34 cellular contexts compared by ENCODE assay signal in the genomic region with DNA sequence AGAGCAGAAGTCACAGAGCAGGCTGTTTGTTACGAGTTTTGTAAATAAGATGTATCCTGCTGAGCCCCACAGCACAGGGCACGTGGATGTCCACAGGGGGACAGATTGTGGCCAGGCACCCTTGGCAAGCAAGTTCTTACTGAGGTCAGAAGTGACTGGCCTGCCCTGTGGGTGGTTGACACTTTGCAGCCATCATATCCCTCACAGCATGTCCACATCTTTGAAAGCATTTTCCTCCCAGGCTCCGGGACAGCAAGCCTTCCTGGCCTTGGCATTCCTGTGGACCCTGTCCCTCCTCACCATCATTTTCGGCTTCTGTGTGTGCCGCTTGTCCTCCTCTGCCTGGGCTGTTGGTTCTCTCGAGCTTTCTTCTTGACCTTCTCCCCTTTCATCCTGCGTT.
"Had no signal": no experiment of that assay in that cellular context is flagged by ENCODE, and none has a peak within 500 bp of the region (broad histone marks: within the 10 kb centered on the region; RNA-seq: fewer than 3 reads in every experiment).

No MANE protein-coding gene starts in this region.

- H3K4me3 ChIP-seq: adrenal gland, body of pancreas, breast epithelium, MG63, Peyer's patch, SJSA1 had no signal

- H3K36me3 ChIP-seq: adrenal gland, breast epithelium, MG63, Peyer's patch, SJSA1 had no signal

- H3K27ac ChIP-seq: adrenal gland, body of pancreas, breast epithelium, Peyer's patch, SJSA1 had no signal

- H3K9me3 ChIP-seq: adrenal gland, body of pancreas, breast epithelium, Peyer's patch, SJSA1, SK-N-SH had no signal

- H3K27me3 ChIP-seq: adrenal gland, body of pancreas, breast epithelium, MG63, Peyer's patch, SJSA1 had no signal

- H3K27me3 Mint-ChIP-seq: activated CD4-positive, alpha-beta T cell treated with anti-CD3 and anti-CD28 coated beads for 36 hours; activated CD4-positive, alpha-beta T cell treated with anti-CD3 and anti-CD28 coated beads, Interleukin-2, amount 10 ng/mL, durations not matched to agents 7 days and 5 days had no signal

- DNase-seq: activated CD4-positive, alpha-beta T cell treated with anti-CD3 and anti-CD28 coated beads for 36 hours; activated CD4-positive, alpha-beta T cell treated with anti-CD3 and anti-CD28 coated beads, Interleukin-2, amount 10 ng/mL, durations not matched to agents 7 days and 5 days; activated CD4-positive, alpha-beta T cell treated with anti-CD3 and anti-CD28 coated beads, Interleukin-2, amount 50 U/mL, for 48 hours; activated CD8-positive, alpha-beta memory T cell treated with anti-CD3 and anti-CD28 coated beads, Interleukin-2, amount 50 U/mL, for 4 hours; activated CD8-positive, alpha-beta T cell treated with anti-CD3 and anti-CD28 coated beads, Interleukin-2, amount 10 ng/mL, durations not matched to agents 7 days and 5 days; activated effector memory CD4-positive, alpha-beta T cell treated with Interleukin-2 at 50 U/mL for 16 hours; activated naive CD4-positive, alpha-beta T cell; activated naive CD4-positive, alpha-beta T cell treated with anti-CD3 and anti-CD28 coated beads, Interleukin-2, amount 50 U/mL, for 16 hours; body of pancreas; caudate nucleus; Kasumi-1; KG1; MG63; NCI-H1048; NCI-H1105 treated with DMSO at 0.1 percent for 48 hours; NCI-H1436; NCI-H1694; NCI-H1930; NCI-H2107; NCI-H2171; NCI-H510A; NCI-H526; NCI-H748 treated with DMSO at 0.1 percent for 48 hours; NK-92 treated with Interleukin-12 subunit alpha and Interleukin-12 subunit beta, amount 100 ng/mL, for 24 hours; PC-3; Peyer's patch; RPMI8226; SHP77 treated with DMSO at 0.1 percent for 48 hours; SK-N-SH had no signal

- H3K27ac Mint-ChIP-seq: activated CD4-positive, alpha-beta T cell treated with anti-CD3 and anti-CD28 coated beads for 36 hours; activated CD4-positive, alpha-beta T cell treated with anti-CD3 and anti-CD28 coated beads, Interleukin-2, amount 10 ng/mL, durations not matched to agents 7 days and 5 days; activated CD8-positive, alpha-beta T cell treated with anti-CD3 and anti-CD28 coated beads, Interleukin-2, amount 10 ng/mL, durations not matched to agents 7 days and 5 days; T-helper 1 cell treated with Interleukin-12 subunit alpha and Interleukin-12 subunit beta and Interleukin-4 antibody, amounts not matched to agents 30 μg/mL and 1 μg/mL, for 36 hours; T-helper 2 cell treated with Interferon-gamma antibody and Interleukin-4, amounts not matched to agents 5 μg/mL and 100 μg/mL, for 36 hours had no signal

- H3K4me1 ChIP-seq: adrenal gland, body of pancreas, breast epithelium, Peyer's patch, SJSA1 had no signal

- H3K9me3 Mint-ChIP-seq: activated CD4-positive, alpha-beta T cell treated with anti-CD3 and anti-CD28 coated beads, Interleukin-2, amount 10 ng/mL, durations not matched to agents 7 days and 5 days; T-helper 1 cell treated with Interleukin-12 subunit alpha and Interleukin-12 subunit beta and Interleukin-4 antibody, amounts not matched to agents 30 μg/mL and 1 μg/mL, for 36 hours; T-helper 2 cell treated with Interferon-gamma antibody and Interleukin-4, amounts not matched to agents 5 μg/mL and 100 μg/mL, for 36 hours had no signal

- H3K9ac ChIP-seq: SK-N-SH had no signal

- H3K4me3 Mint-ChIP-seq: activated CD4-positive, alpha-beta T cell treated with anti-CD3 and anti-CD28 coated beads for 36 hours; activated CD4-positive, alpha-beta T cell treated with anti-CD3 and anti-CD28 coated beads, Interleukin-2, amount 10 ng/mL, durations not matched to agents 7 days and 5 days; activated CD8-positive, alpha-beta T cell treated with anti-CD3 and anti-CD28 coated beads, Interleukin-2, amount 10 ng/mL, durations not matched to agents 7 days and 5 days; T-helper 1 cell treated with Interleukin-12 subunit alpha and Interleukin-12 subunit beta and Interleukin-4 antibody, amounts not matched to agents 30 μg/mL and 1 μg/mL, for 36 hours; T-helper 2 cell treated with Interferon-gamma antibody and Interleukin-4, amounts not matched to agents 5 μg/mL and 100 μg/mL, for 36 hours had no signal
